1 cellular context compared by ENCODE assay signal in genomic region chr18:57027190-57027708, GRCh38.
TF ChIP-seq lines count a peak whose summit lies in the region.

No MANE protein-coding gene starts in this region.

TF ChIP-seq in H1, 55 proteins besides CTCF, POLR2A, EP300 and RAD21 (continued from another document):
- TF ChIP-seq, protein P1, sequence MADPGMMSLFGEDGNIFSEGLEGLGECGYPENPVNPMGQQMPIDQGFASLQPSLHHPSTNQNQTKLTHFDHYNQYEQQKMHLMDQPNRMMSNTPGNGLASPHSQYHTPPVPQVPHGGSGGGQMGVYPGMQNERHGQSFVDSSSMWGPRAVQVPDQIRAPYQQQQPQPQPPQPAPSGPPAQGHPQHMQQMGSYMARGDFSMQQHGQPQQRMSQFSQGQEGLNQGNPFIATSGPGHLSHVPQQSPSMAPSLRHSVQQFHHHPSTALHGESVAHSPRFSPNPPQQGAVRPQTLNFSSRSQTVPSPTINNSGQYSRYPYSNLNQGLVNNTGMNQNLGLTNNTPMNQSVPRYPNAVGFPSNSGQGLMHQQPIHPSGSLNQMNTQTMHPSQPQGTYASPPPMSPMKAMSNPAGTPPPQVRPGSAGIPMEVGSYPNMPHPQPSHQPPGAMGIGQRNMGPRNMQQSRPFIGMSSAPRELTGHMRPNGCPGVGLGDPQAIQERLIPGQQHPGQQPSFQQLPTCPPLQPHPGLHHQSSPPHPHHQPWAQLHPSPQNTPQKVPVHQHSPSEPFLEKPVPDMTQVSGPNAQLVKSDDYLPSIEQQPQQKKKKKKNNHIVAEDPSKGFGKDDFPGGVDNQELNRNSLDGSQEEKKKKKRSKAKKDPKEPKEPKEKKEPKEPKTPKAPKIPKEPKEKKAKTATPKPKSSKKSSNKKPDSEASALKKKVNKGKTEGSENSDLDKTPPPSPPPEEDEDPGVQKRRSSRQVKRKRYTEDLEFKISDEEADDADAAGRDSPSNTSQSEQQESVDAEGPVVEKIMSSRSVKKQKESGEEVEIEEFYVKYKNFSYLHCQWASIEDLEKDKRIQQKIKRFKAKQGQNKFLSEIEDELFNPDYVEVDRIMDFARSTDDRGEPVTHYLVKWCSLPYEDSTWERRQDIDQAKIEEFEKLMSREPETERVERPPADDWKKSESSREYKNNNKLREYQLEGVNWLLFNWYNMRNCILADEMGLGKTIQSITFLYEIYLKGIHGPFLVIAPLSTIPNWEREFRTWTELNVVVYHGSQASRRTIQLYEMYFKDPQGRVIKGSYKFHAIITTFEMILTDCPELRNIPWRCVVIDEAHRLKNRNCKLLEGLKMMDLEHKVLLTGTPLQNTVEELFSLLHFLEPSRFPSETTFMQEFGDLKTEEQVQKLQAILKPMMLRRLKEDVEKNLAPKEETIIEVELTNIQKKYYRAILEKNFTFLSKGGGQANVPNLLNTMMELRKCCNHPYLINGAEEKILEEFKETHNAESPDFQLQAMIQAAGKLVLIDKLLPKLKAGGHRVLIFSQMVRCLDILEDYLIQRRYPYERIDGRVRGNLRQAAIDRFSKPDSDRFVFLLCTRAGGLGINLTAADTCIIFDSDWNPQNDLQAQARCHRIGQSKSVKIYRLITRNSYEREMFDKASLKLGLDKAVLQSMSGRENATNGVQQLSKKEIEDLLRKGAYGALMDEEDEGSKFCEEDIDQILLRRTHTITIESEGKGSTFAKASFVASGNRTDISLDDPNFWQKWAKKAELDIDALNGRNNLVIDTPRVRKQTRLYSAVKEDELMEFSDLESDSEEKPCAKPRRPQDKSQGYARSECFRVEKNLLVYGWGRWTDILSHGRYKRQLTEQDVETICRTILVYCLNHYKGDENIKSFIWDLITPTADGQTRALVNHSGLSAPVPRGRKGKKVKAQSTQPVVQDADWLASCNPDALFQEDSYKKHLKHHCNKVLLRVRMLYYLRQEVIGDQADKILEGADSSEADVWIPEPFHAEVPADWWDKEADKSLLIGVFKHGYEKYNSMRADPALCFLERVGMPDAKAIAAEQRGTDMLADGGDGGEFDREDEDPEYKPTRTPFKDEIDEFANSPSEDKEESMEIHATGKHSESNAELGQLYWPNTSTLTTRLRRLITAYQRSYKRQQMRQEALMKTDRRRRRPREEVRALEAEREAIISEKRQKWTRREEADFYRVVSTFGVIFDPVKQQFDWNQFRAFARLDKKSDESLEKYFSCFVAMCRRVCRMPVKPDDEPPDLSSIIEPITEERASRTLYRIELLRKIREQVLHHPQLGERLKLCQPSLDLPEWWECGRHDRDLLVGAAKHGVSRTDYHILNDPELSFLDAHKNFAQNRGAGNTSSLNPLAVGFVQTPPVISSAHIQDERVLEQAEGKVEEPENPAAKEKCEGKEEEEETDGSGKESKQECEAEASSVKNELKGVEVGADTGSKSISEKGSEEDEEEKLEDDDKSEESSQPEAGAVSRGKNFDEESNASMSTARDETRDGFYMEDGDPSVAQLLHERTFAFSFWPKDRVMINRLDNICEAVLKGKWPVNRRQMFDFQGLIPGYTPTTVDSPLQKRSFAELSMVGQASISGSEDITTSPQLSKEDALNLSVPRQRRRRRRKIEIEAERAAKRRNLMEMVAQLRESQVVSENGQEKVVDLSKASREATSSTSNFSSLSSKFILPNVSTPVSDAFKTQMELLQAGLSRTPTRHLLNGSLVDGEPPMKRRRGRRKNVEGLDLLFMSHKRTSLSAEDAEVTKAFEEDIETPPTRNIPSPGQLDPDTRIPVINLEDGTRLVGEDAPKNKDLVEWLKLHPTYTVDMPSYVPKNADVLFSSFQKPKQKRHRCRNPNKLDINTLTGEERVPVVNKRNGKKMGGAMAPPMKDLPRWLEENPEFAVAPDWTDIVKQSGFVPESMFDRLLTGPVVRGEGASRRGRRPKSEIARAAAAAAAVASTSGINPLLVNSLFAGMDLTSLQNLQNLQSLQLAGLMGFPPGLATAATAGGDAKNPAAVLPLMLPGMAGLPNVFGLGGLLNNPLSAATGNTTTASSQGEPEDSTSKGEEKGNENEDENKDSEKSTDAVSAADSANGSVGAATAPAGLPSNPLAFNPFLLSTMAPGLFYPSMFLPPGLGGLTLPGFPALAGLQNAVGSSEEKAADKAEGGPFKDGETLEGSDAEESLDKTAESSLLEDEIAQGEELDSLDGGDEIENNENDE (IDR thresholded peaks at IDR 0.05; ENCODE audit: insufficient replicate concordance, low read length), result no peak
- TF ChIP-seq ATF3 (IDR thresholded peaks at IDR 0.05; ENCODE audit: insufficient read depth, low read depth, low read length), result no peak
